In the genomic region with DNA sequence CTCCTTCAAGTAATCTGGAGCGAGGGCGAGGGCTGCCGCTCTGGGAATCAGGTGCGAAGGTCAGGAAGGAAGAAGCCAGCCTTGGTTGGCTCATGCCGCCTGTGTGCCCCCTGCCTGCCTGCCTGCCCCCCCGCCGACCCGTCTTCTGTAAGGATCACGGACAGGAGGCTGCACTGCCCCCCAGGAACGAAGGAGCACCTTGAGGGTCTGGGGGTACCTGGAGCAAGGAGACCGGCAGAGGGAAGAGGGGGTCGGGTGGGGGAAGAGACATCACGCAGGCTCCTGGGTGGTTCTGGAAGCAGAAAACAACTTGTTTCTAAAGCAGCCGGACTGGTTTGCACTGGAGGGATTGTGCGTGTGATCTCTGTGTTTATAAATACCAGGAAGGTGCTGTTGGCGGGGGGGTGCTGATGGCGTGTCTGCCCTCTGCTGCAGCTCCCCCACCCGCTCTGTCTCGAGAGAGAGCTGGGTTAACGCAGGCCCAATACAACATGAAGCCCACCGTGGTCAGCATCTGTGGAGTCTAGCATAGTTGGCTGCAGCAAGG, we compare ENCODE assay signal across 8 cellular contexts. TPM values are rescaled to one million over a fixed set of nuclear protein-coding genes. Genes with fewer than 3 reads are reported as not detected.
DNase-seq lines count a peak whose midpoint lies in the region; ATAC-seq lines count a peak whose summit lies in the region.

No MANE protein-coding gene starts in this region.

- H3K4me3 Mint-ChIP-seq in activated naive CD4-positive, alpha-beta T cell treated with anti-CD3 and anti-CD28 coated beads, Interleukin-2, amount 10 ng/mL, durations not matched to agents 7 days and 5 days: no peak overlapping the region

- no peaks in the 10 kb centered on the region for H3K27me3 ChIP-seq in stomach smooth muscle (ENCODE audit: control insufficient read depth in 1 of 2, insufficient read depth in 2 of 2, low read length in 2 of 2)

- H3K9me3 Mint-ChIP-seq in activated naive CD4-positive, alpha-beta T cell treated with anti-CD3 and anti-CD28 coated beads, Interleukin-2, amount 10 ng/mL, durations not matched to agents 7 days and 5 days: no peaks in the 10 kb centered on the region

- 1 to 3% (median 1%) methylated on average over 21 of the region's 21 CpGs for WGBS in adipose tissue, 3 donors

- no peaks in the 10 kb centered on the region for H3K9me3 ChIP-seq in iPS-18c (ENCODE audit: control insufficient read depth, insufficient read depth, low read length)
- no peaks in the 10 kb centered on the region for H3K9me3 ChIP-seq in stomach smooth muscle (ENCODE audit: control insufficient read depth in 2 of 2, low read length in 2 of 2)

- no peak for ATAC-seq in HG03025 (IDR thresholded peaks at IDR 0.05; ENCODE audit: low FRiP score, unreplicated experiment)

- H3K27ac Mint-ChIP-seq in activated naive CD4-positive, alpha-beta T cell treated with anti-CD3 and anti-CD28 coated beads, Interleukin-2, amount 10 ng/mL, durations not matched to agents 7 days and 5 days: peak overlapping the region; percentile 82

- H3K9ac ChIP-seq in stomach smooth muscle (ENCODE audit: low read length in 2 of 2): peak overlapping the region; percentile 95 to 98

- H3K4me1 Mint-ChIP-seq in activated naive CD4-positive, alpha-beta T cell treated with anti-CD3 and anti-CD28 coated beads, Interleukin-2, amount 10 ng/mL, durations not matched to agents 7 days and 5 days: peaks cover 16% of the 10 kb centered on the region

- peak; percentile 43 for DNase-seq in activated naive CD4-positive, alpha-beta T cell treated with anti-CD3 and anti-CD28 coated beads, Interleukin-2, amount 10 ng/mL, durations not matched to agents 7 days and 5 days
- no peak for DNase-seq in activated naive CD4-positive, alpha-beta T cell treated with anti-CD3 and anti-CD28 coated beads, Interleukin-2, amount 50 U/mL, for 16 hours
- DNase-seq in HuH-7.5 (ENCODE audit: low spot score) (no peak), NCI-H774 (lab: John Stamatoyannopoulos, UW) (no peak)

- CTCF ChIA-PET in activated naive CD4-positive, alpha-beta T cell treated with anti-CD3 and anti-CD28 coated beads, Interleukin-2, amount 10 ng/mL, durations not matched to agents 7 days and 5 days (lab: Charles Lee): interaction anchor here (0.6 to 1.2 kb wide), 2 partner anchors 13 to 221 kb away, joined by 3 read pairs; no protein-coding TSS in a partner anchor

- peaks cover 13% of the 10 kb centered on the region for H3K36me3 Mint-ChIP-seq in activated naive CD4-positive, alpha-beta T cell treated with anti-CD3 and anti-CD28 coated beads, Interleukin-2, amount 10 ng/mL, durations not matched to agents 7 days and 5 days

- H3K27me3 Mint-ChIP-seq in activated naive CD4-positive, alpha-beta T cell treated with anti-CD3 and anti-CD28 coated beads, Interleukin-2, amount 10 ng/mL, durations not matched to agents 7 days and 5 days: peaks cover 6% of the 10 kb centered on the region

- H3K36me3 ChIP-seq in stomach smooth muscle (ENCODE audit: control insufficient read depth in 2 of 2, insufficient read depth in 2 of 2, low read length in 2 of 2): peaks cover 0 to 12% of the 10 kb centered on the region in 2 donors

- peak overlapping the region; percentile 30 for H3K4me3 ChIP-seq in iPS-18c (ENCODE audit: insufficient read depth, low read depth, low read length)
- H3K4me3 ChIP-seq in stomach smooth muscle (ENCODE audit: low read length in 2 of 2): peak overlapping the region; percentile 95 to 98

- peaks cover 52% of the 10 kb centered on the region for H3K4me1 ChIP-seq in stomach smooth muscle (ENCODE audit: control insufficient read depth, insufficient read depth, low read length)

- H3K27ac ChIP-seq in adipose tissue (ENCODE audit: low read depth, low read length) (peak overlapping the region; percentile 98), stomach smooth muscle (ENCODE audit: low read length) (peak overlapping the region; percentile 100)

RNA-seq across cellular contexts. Expression of gene FOSL2, which starts 1.7 kb away (rescaled TPM):
- 100 to 1,000 TPM in 2 of 3 donors, 10 to 100 TPM in 1; 19.3 to 174 (median 113) TPM for polyA plus RNA-seq in adipose tissue
